Comparison of ENCODE assay signal across 1 cellular context in genomic region chr19:49635530-49636229, GRCh38.
TF ChIP-seq lines count a peak whose summit lies in the region.

No MANE protein-coding gene starts in this region.

TF ChIP-seq in WTC11, 78 proteins besides CTCF, POLR2A, EP300 and RAD21 (continued from another document):
- TF ChIP-seq E2F4 (CRISPR knock-in tag; IDR thresholded peaks at IDR 0.05; ENCODE audit: borderline replicate concordance, low read depth) (no peak), ZNF416 (CRISPR knock-in tag; IDR thresholded peaks at IDR 0.05) (no peak), ZNF671 (CRISPR knock-in tag; IDR thresholded peaks at IDR 0.05) (no peak), CDX4 (CRISPR knock-in tag; IDR thresholded peaks at IDR 0.05; ENCODE audit: borderline replicate concordance) (no peak), ZNF425 (CRISPR knock-in tag; conservative IDR thresholded peaks at IDR 0.05) (no peak)
